Comparison of ENCODE assay signal across 1 cellular context in the genomic region with DNA sequence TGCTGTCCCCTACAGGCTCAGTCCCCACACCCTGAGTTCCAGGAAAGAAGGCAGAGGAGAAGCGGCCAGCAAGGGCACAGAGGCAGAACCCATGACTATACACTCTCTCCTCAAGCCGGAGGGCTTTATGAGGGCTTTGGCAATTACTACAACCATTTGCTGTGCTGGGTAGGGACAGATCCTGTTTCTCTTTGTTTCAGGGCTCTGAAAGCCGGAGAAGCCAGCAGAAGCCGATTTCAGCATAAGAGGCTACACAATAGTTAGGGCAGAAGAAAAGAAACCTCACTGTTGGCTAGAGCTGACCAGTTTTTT.
TF ChIP-seq lines count a peak whose summit lies in the region.

No MANE protein-coding gene starts in this region.

TF ChIP-seq in GM23338, 12 proteins besides CTCF, POLR2A, EP300 and RAD21 (continued from another document):
- no peak for TF ChIP-seq EZH2phosphoT487 (IDR thresholded peaks at IDR 0.05; ENCODE audit: unreplicated experiment)
- no peak for TF ChIP-seq CREB1 (CRISPR knock-in tag; IDR thresholded peaks at IDR 0.05; ENCODE audit: low read depth)
- TF ChIP-seq, protein P1, sequence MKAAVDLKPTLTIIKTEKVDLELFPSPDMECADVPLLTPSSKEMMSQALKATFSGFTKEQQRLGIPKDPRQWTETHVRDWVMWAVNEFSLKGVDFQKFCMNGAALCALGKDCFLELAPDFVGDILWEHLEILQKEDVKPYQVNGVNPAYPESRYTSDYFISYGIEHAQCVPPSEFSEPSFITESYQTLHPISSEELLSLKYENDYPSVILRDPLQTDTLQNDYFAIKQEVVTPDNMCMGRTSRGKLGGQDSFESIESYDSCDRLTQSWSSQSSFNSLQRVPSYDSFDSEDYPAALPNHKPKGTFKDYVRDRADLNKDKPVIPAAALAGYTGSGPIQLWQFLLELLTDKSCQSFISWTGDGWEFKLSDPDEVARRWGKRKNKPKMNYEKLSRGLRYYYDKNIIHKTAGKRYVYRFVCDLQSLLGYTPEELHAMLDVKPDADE (IDR thresholded peaks at IDR 0.05) = no peak
- TF ChIP-seq ZNF331 (CRISPR knock-in tag; IDR thresholded peaks at IDR 0.05; ENCODE audit: low read depth) = no peak
- no peak for TF ChIP-seq POLR2AphosphoS5 (IDR thresholded peaks at IDR 0.05; ENCODE audit: low read depth)
- no peak for TF ChIP-seq NANOG (IDR thresholded peaks at IDR 0.05; ENCODE audit: borderline replicate concordance)
- TF ChIP-seq JUNB (IDR thresholded peaks at IDR 0.05; ENCODE audit: unreplicated experiment) = no peak
- no peak for TF ChIP-seq EZH2 (IDR thresholded peaks at IDR 0.05; ENCODE audit: low read depth, unreplicated experiment)
- no peak for TF ChIP-seq ZNF114 (CRISPR knock-in tag; IDR thresholded peaks at IDR 0.05)
- TF ChIP-seq, protein P2, sequence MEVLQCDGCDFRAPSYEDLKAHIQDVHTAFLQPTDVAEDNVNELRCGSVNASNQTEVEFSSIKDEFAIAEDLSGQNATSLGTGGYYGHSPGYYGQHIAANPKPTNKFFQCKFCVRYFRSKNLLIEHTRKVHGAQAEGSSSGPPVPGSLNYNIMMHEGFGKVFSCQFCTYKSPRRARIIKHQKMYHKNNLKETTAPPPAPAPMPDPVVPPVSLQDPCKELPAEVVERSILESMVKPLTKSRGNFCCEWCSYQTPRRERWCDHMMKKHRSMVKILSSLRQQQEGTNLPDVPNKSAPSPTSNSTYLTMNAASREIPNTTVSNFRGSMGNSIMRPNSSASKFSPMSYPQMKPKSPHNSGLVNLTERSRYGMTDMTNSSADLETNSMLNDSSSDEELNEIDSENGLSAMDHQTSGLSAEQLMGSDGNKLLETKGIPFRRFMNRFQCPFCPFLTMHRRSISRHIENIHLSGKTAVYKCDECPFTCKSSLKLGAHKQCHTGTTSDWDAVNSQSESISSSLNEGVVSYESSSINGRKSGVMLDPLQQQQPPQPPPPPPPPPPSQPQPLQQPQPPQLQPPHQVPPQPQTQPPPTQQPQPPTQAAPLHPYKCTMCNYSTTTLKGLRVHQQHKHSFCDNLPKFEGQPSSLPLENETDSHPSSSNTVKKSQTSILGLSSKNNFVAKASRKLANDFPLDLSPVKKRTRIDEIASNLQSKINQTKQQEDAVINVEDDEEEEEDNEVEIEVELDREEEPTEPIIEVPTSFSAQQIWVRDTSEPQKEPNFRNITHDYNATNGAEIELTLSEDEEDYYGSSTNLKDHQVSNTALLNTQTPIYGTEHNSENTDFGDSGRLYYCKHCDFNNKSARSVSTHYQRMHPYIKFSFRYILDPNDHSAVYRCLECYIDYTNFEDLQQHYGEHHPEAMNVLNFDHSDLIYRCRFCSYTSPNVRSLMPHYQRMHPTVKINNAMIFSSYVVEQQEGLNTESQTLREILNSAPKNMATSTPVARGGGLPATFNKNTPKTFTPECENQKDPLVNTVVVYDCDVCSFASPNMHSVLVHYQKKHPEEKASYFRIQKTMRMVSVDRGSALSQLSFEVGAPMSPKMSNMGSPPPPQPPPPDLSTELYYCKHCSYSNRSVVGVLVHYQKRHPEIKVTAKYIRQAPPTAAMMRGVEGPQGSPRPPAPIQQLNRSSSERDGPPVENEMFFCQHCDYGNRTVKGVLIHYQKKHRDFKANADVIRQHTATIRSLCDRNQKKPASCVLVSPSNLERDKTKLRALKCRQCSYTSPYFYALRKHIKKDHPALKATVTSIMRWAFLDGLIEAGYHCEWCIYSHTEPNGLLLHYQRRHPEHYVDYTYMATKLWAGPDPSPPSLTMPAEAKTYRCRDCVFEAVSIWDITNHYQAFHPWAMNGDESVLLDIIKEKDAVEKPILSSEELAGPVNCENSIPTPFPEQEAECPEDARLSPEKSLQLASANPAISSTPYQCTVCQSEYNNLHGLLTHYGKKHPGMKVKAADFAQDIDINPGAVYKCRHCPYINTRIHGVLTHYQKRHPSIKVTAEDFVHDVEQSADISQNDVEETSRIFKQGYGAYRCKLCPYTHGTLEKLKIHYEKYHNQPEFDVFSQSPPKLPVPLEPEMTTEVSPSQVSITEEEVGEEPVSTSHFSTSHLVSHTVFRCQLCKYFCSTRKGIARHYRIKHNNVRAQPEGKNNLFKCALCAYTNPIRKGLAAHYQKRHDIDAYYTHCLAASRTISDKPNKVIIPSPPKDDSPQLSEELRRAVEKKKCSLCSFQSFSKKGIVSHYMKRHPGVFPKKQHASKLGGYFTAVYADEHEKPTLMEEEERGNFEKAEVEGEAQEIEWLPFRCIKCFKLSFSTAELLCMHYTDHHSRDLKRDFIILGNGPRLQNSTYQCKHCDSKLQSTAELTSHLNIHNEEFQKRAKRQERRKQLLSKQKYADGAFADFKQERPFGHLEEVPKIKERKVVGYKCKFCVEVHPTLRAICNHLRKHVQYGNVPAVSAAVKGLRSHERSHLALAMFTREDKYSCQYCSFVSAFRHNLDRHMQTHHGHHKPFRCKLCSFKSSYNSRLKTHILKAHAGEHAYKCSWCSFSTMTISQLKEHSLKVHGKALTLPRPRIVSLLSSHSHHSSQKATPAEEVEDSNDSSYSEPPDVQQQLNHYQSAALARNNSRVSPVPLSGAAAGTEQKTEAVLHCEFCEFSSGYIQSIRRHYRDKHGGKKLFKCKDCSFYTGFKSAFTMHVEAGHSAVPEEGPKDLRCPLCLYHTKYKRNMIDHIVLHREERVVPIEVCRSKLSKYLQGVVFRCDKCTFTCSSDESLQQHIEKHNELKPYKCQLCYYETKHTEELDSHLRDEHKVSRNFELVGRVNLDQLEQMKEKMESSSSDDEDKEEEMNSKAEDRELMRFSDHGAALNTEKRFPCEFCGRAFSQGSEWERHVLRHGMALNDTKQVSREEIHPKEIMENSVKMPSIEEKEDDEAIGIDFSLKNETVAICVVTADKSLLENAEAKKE (CRISPR knock-in tag; IDR thresholded peaks at IDR 0.05) = no peak
